In the genomic region with DNA sequence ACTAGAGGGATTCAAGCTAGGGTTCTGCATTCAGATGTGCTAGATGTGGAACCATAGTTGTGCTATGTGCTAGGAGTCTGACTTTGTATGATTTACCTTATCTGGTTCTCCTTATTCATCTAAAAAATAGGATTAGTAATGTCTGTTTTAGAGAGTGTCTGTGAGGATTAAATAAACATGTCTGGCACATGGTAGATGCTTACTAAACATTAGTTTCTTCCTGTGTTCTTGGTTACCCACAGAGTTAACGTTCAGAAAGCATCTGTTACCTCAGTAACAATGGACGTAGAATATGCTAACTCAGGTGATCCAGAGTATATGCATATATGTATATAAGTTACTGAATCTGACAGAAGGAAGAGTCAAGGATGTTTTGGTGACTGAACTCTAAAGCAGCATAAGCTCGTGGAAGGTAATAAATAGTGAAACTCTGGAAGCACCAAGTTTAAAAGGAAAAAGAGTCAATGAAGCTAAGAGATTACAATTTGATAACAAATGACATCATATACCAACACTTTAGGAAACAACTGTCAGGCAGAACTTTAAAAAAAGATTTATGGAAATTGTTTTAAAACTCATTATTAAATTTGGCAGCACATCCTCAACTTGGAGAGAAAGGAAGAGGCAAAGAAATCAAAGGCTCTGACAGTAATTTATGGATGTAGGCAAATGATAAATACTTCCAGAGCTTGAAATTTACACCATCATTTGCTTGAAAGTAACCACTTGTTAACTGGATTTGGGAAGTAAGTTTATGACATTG, we compare ENCODE assay signal across 1 cellular context.
TF ChIP-seq lines count a peak whose summit lies in the region.

No MANE protein-coding gene starts in this region.

TF ChIP-seq in HEK293, 187 proteins besides CTCF, POLR2A, EP300 and RAD21 (continued from another document):
- TF ChIP-seq, protein P1, sequence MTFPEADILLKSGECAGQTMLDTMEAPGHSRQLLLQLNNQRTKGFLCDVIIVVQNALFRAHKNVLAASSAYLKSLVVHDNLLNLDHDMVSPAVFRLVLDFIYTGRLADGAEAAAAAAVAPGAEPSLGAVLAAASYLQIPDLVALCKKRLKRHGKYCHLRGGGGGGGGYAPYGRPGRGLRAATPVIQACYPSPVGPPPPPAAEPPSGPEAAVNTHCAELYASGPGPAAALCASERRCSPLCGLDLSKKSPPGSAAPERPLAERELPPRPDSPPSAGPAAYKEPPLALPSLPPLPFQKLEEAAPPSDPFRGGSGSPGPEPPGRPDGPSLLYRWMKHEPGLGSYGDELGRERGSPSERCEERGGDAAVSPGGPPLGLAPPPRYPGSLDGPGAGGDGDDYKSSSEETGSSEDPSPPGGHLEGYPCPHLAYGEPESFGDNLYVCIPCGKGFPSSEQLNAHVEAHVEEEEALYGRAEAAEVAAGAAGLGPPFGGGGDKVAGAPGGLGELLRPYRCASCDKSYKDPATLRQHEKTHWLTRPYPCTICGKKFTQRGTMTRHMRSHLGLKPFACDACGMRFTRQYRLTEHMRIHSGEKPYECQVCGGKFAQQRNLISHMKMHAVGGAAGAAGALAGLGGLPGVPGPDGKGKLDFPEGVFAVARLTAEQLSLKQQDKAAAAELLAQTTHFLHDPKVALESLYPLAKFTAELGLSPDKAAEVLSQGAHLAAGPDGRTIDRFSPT (tag by site-specific recombination; IDR thresholded peaks at IDR 0.05): no peak
- peak; percentile 52; the same call in 1 of the 2 replicates for TF ChIP-seq ZNF629 (tag by site-specific recombination; IDR thresholded peaks at IDR 0.05)
- TF ChIP-seq RBAK (tag by site-specific recombination; IDR thresholded peaks at IDR 0.05): no peak
- peak; percentile 70; the same call in 1 of the 2 replicates for TF ChIP-seq ZBTB17 (tag by site-specific recombination; IDR thresholded peaks at IDR 0.05)
- TF ChIP-seq, protein P2, sequence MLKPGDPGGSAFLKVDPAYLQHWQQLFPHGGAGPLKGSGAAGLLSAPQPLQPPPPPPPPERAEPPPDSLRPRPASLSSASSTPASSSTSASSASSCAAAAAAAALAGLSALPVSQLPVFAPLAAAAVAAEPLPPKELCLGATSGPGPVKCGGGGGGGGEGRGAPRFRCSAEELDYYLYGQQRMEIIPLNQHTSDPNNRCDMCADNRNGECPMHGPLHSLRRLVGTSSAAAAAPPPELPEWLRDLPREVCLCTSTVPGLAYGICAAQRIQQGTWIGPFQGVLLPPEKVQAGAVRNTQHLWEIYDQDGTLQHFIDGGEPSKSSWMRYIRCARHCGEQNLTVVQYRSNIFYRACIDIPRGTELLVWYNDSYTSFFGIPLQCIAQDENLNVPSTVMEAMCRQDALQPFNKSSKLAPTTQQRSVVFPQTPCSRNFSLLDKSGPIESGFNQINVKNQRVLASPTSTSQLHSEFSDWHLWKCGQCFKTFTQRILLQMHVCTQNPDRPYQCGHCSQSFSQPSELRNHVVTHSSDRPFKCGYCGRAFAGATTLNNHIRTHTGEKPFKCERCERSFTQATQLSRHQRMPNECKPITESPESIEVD (tag by site-specific recombination; IDR thresholded peaks at IDR 0.05): peak; percentile 48
